In genomic region chr14:103880334-103880985, GRCh38 we compare ENCODE assay signal across 8 cellular contexts. TPM values are rescaled to one million over a fixed set of nuclear protein-coding genes. Genes with fewer than 3 reads are reported as not detected.
DNase-seq lines count a peak whose midpoint lies in the region; ATAC-seq, FAIRE-seq and TF ChIP-seq lines count a peak whose summit lies in the region.

No MANE protein-coding gene starts in this region.

- peak overlapping the region in 10 of 11 experiments; percentile 18 to 79 (median 70); a peak in 20 of 22 replicates for H3K27ac ChIP-seq in BLaER1 treated with 17β-estradiol and CSF1 and Interleukin-3, amounts not matched to agents 10 nM and 100 nM
- H3K27ac ChIP-seq in right cardiac atrium (ENCODE audit: low read length), result peak overlapping the region; percentile 45

- no peaks in the 10 kb centered on the region for H3K36me3 Mint-ChIP-seq in activated naive CD8-positive, alpha-beta T cell treated with anti-CD3 and anti-CD28 coated beads, Interleukin-2, amount 50 U/mL, for 24 hours (ENCODE audit: low read depth)

- FAIRE-seq in D721Med (lab: Jason Lieb, UNC), result no peak

- CTCF ChIA-PET in HEK293T (lab: Yijun Ruan, JAX), result interaction anchor here (0.9 to 1.6 kb wide), 2 partner anchors 20 to 71 kb away, joined by 3 to 5 read pairs; no protein-coding TSS in a partner anchor

- TF ChIP-seq CTCF in D721Med (IDR thresholded peaks at IDR 0.05; ENCODE audit: insufficient read depth, missing control alignments), result no peak

- peak overlapping the region; percentile 48 for H3K4me3 Mint-ChIP-seq in activated naive CD8-positive, alpha-beta T cell treated with anti-CD3 and anti-CD28 coated beads, Interleukin-2, amount 50 U/mL, for 24 hours

- H4K20me1 ChIP-seq in BLaER1 treated with 17β-estradiol and CSF1 and Interleukin-3, amounts not matched to agents 10 nM and 100 nM, result no peaks in the 10 kb centered on the region; a peak in 1 of 22 replicates

- H3K9ac ChIP-seq in BLaER1 treated with 17β-estradiol and CSF1 and Interleukin-3, amounts not matched to agents 10 nM and 100 nM, result peak overlapping the region; percentile 11 to 78 (median 62); a peak in 21 of 22 replicates
- no peak overlapping the region for H3K9ac ChIP-seq in skeletal muscle satellite cell (ENCODE audit: low read depth, low read length)

- peak overlapping the region; percentile 81 to 99 (median 96) for H3K4me2 ChIP-seq in BLaER1 treated with 17β-estradiol and CSF1 and Interleukin-3, amounts not matched to agents 10 nM and 100 nM
- H3K4me2 ChIP-seq in skeletal muscle satellite cell (ENCODE audit: low read length), result peak overlapping the region; percentile 82

- no peaks in the 10 kb centered on the region for H3K9me3 ChIP-seq in BLaER1 treated with 17β-estradiol and CSF1 and Interleukin-3, amounts not matched to agents 10 nM and 100 nM (replicated peaks in 1 of 11)
- H3K9me3 ChIP-seq in right cardiac atrium (ENCODE audit: control insufficient read depth, low read length) (no peaks in the 10 kb centered on the region), skeletal muscle satellite cell (replicated peaks; ENCODE audit: low read length) (no peaks in the 10 kb centered on the region)

- 11% methylated on average over 18 of the region's 18 CpGs for WGBS in right cardiac atrium

- no peaks in the 10 kb centered on the region for H3K27me3 ChIP-seq in BLaER1 treated with 17β-estradiol and CSF1 and Interleukin-3, amounts not matched to agents 10 nM and 100 nM
- H3K27me3 ChIP-seq in right cardiac atrium (ENCODE audit: control insufficient read depth, insufficient read depth) (no peaks in the 10 kb centered on the region), skeletal muscle satellite cell (ENCODE audit: control insufficient read depth, insufficient read depth, low read length) (peaks cover 7% of the 10 kb centered on the region)

- DNase-seq in KG1 (lab: John Stamatoyannopoulos, UW), result peak; percentile 31
- DNase-seq in activated naive CD8-positive, alpha-beta T cell treated with anti-CD3 and anti-CD28 coated beads, Interleukin-2, amount 50 U/mL, for 24 hours, result peak; percentile 34
- DNase-seq in right cardiac atrium, result peak; percentile 88 to 95 (median 95)
- no peak for DNase-seq in DMS153 (lab: John Stamatoyannopoulos, UW)
- DNase-seq in HEK293T (ENCODE audit: extremely low spot score), result no peak
- DNase-seq in D721Med (ENCODE audit: insufficient read length, low spot score), result no peak

- ATAC-seq in activated naive CD8-positive, alpha-beta T cell treated with anti-CD3 and anti-CD28 coated beads, Interleukin-2, amount 50 U/mL, for 24 hours, result peak; percentile 29
- peak; percentile 59 to 77 for ATAC-seq in right cardiac atrium

- H3K4me1 Mint-ChIP-seq in activated naive CD8-positive, alpha-beta T cell treated with anti-CD3 and anti-CD28 coated beads, Interleukin-2, amount 50 U/mL, for 24 hours, result peaks cover 19% of the 10 kb centered on the region

- H3K27me3 Mint-ChIP-seq in activated naive CD8-positive, alpha-beta T cell treated with anti-CD3 and anti-CD28 coated beads, Interleukin-2, amount 50 U/mL, for 24 hours, result no peaks in the 10 kb centered on the region

- no peaks in the 10 kb centered on the region for H3K36me3 ChIP-seq in BLaER1 treated with 17β-estradiol and CSF1 and Interleukin-3, amounts not matched to agents 10 nM and 100 nM
- H3K36me3 ChIP-seq in skeletal muscle satellite cell (ENCODE audit: insufficient read depth, low read length), result no peaks in the 10 kb centered on the region

- POLR2A ChIA-PET in HEK293T (lab: Yijun Ruan, JAX), result interaction anchor here (1.2 kb wide), 1 partner anchor 26 kb away, joined by 3 read pairs; no protein-coding TSS in a partner anchor

- peak overlapping the region; percentile 27 for H3K27ac Mint-ChIP-seq in activated naive CD8-positive, alpha-beta T cell treated with anti-CD3 and anti-CD28 coated beads, Interleukin-2, amount 50 U/mL, for 24 hours

- intact Hi-C loops in right cardiac atrium (cut with DNase I), result no loop called here

- peaks cover 34 to 87% (median 71%) of the 10 kb centered on the region in 10 experiments for H3K4me1 ChIP-seq in BLaER1 treated with 17β-estradiol and CSF1 and Interleukin-3, amounts not matched to agents 10 nM and 100 nM
- peaks cover 17% of the 10 kb centered on the region for H3K4me1 ChIP-seq in right cardiac atrium (ENCODE audit: control insufficient read depth, insufficient read depth, low read length)
- H3K4me1 ChIP-seq in skeletal muscle satellite cell (ENCODE audit: control insufficient read depth, insufficient read depth, low read length), result peaks cover 28% of the 10 kb centered on the region

- H3K9me3 Mint-ChIP-seq in activated naive CD8-positive, alpha-beta T cell treated with anti-CD3 and anti-CD28 coated beads, Interleukin-2, amount 50 U/mL, for 24 hours, result no peaks in the 10 kb centered on the region

- H3K4me3 ChIP-seq in BLaER1 treated with 17β-estradiol and CSF1 and Interleukin-3, amounts not matched to agents 10 nM and 100 nM, result peak overlapping the region; percentile 34 to 64 (median 50)
- H3K4me3 ChIP-seq in right cardiac atrium (ENCODE audit: low read length) (peak overlapping the region; percentile 2), skeletal muscle satellite cell (ENCODE audit: low read length) (peak overlapping the region; percentile 54)

TF ChIP-seq in HEK293T, 16 proteins besides CTCF, POLR2A, EP300 and RAD21:
- TF ChIP-seq ELF4 (IDR thresholded peaks at IDR 0.05) (no peak), SUZ12 (IDR thresholded peaks at IDR 0.05) (no peak)

RNA-seq across cellular contexts. Expression of gene PPP1R13B, which starts 33.1 kb away (rescaled TPM):
- total RNA-seq in right cardiac atrium, result 100 to 1,000 TPM; 102 to 158 (median 117) TPM
- 50.1 TPM for polyA plus RNA-seq in right cardiac atrium
- total RNA-seq in skeletal muscle satellite cell (2012; rRNA removed), result 2.0 and 3.8 TPM in 2 replicates

RNA-seq across cellular contexts. Expression of gene TDRD9, which starts 47.8 kb away (rescaled TPM):
- 10 to 100 TPM in 2 of 4 donors, 1 to 10 TPM in 2; 8.3 to 20.2 (median 12.9) TPM for total RNA-seq in right cardiac atrium
- 10.7 TPM for polyA plus RNA-seq in right cardiac atrium
- 0.76 and 1.3 TPM in 2 replicates for total RNA-seq in skeletal muscle satellite cell (2012; rRNA removed)

Comparison
In these comparisons a context has a peak if more than half of its experiments do, and no peak if none do; other contexts are left out.
1. H3K4me3 ChIP-seq: peak in every context shown above with its lines; median percentile 54 in skeletal muscle satellite cell; 50 in BLaER1 treated with 17β-estradiol and CSF1 and Interleukin-3, amounts not matched to agents 10 nM and 100 nM; 2 in right cardiac atrium.
2. DNase-seq: peak in KG1 (single experiment), activated naive CD8-positive, alpha-beta T cell treated with anti-CD3 and anti-CD28 coated beads, Interleukin-2, amount 50 U/mL, for 24 hours (single experiment) and right cardiac atrium (3 of 3); none in DMS153 (single experiment), HEK293T (single experiment) and D721Med (single experiment).